Comparison of ENCODE assay signal across 12 cellular contexts in genomic region chr16:87380403-87380802, GRCh38. TPM values are rescaled to one million over a fixed set of nuclear protein-coding genes. Genes with fewer than 3 reads are reported as not detected.
A peak's percentile ranks its signal among the peaks of the same experiment; 100 is the strongest.
DNase-seq lines count a peak whose midpoint lies in the region; ATAC-seq and TF ChIP-seq lines count a peak whose summit lies in the region.
"Had no signal": no experiment of that assay in that cellular context is flagged by ENCODE, and none has a peak within 500 bp of the region (broad histone marks: within the 10 kb centered on the region; RNA-seq: fewer than 3 reads in every experiment).

No MANE protein-coding gene starts in this region.

- no peak for DNase-seq in natural killer cell treated with Interleukin-12 subunit alpha and Interleukin-12 subunit beta and Interleukin-15 and Interleukin-18, amount 100 ng/mL, for 72 hours (ENCODE audit: low spot score)
- DNase-seq in natural killer cell: no peak
- peak; percentile 4 for DNase-seq in activated naive CD8-positive, alpha-beta T cell treated with anti-CD3 and anti-CD28 coated beads, Interleukin-2, amount 10 ng/mL, durations not matched to agents 7 days and 5 days
- no peak for DNase-seq in immature natural killer cell
- DNase-seq in AG20443 (ENCODE audit: low spot score): no peak
- no peak for DNase-seq in amygdala (lab: John Stamatoyannopoulos, UW)
- DNase-seq: DMS153; effector CD8-positive, alpha-beta T cell; NCI-H510A treated with DMSO at 0.1 percent for 48 hours; occipital lobe had no signal

- H3K9me3 ChIP-seq in muscle layer of duodenum (ENCODE audit: control insufficient read depth in 1 of 2, low read length in 2 of 2): no peaks in the 10 kb centered on the region

- no peak for ATAC-seq in natural killer cell treated with Interleukin-12 subunit alpha and Interleukin-12 subunit beta and Interleukin-15 and Interleukin-18, amount 100 ng/mL, for 72 hours
- ATAC-seq in natural killer cell (no peak), GM21576 (IDR thresholded peaks at IDR 0.05; ENCODE audit: unreplicated experiment) (no peak)
- ATAC-seq in activated naive CD8-positive, alpha-beta T cell treated with anti-CD3 and anti-CD28 coated beads, Interleukin-2, amount 10 ng/mL, durations not matched to agents 7 days and 5 days (ENCODE audit: low read depth): no peak

- intact Hi-C loops in natural killer cell (cut with micrococcal nuclease): no loop called here

- peak overlapping the region in 1 of 2 donors; percentile 80 for H3K4me3 ChIP-seq in muscle layer of duodenum (ENCODE audit: low read depth in 1 of 2, low read length in 2 of 2)

- TF ChIP-seq CTCF in natural killer cell (IDR thresholded peaks at IDR 0.05): no peak

- no peaks in the 10 kb centered on the region for H3K9me3 Mint-ChIP-seq in natural killer cell treated with Interleukin-12 subunit alpha and Interleukin-12 subunit beta and Interleukin-15 and Interleukin-18, amount 100 ng/mL, for 72 hours
- H3K9me3 Mint-ChIP-seq in natural killer cell (no peaks in the 10 kb centered on the region), immature natural killer cell (peaks cover 0 to 2% (median 0%) of the 10 kb centered on the region in 6 donors)
- H3K9me3 Mint-ChIP-seq in activated naive CD8-positive, alpha-beta T cell treated with anti-CD3 and anti-CD28 coated beads, Interleukin-2, amount 10 ng/mL, durations not matched to agents 7 days and 5 days: no peaks in the 10 kb centered on the region

- no peaks in the 10 kb centered on the region for H3K27me3 Mint-ChIP-seq in natural killer cell treated with Interleukin-12 subunit alpha and Interleukin-12 subunit beta and Interleukin-15 and Interleukin-18, amount 100 ng/mL, for 72 hours
- no peaks in the 10 kb centered on the region for H3K27me3 Mint-ChIP-seq in natural killer cell (ENCODE audit: low read depth in 2 of 2)
- H3K27me3 Mint-ChIP-seq in activated naive CD8-positive, alpha-beta T cell treated with anti-CD3 and anti-CD28 coated beads, Interleukin-2, amount 10 ng/mL, durations not matched to agents 7 days and 5 days: no peaks in the 10 kb centered on the region
- H3K27me3 Mint-ChIP-seq in immature natural killer cell (ENCODE audit: low read depth in 3 of 3): peaks cover 6 to 23% (median 14%) of the 10 kb centered on the region in 3 donors

- peak overlapping the region; percentile 68 to 76 for H3K27ac Mint-ChIP-seq in natural killer cell treated with Interleukin-12 subunit alpha and Interleukin-12 subunit beta and Interleukin-15 and Interleukin-18, amount 100 ng/mL, for 72 hours
- peak overlapping the region in 1 of 2 donors; percentile 46 for H3K27ac Mint-ChIP-seq in natural killer cell
- peak overlapping the region; percentile 67 for H3K27ac Mint-ChIP-seq in activated naive CD8-positive, alpha-beta T cell treated with anti-CD3 and anti-CD28 coated beads, Interleukin-2, amount 10 ng/mL, durations not matched to agents 7 days and 5 days
- peak overlapping the region in 1 of 6 donors; percentile 81 for H3K27ac Mint-ChIP-seq in immature natural killer cell

- H3K36me3 Mint-ChIP-seq in natural killer cell treated with Interleukin-12 subunit alpha and Interleukin-12 subunit beta and Interleukin-15 and Interleukin-18, amount 100 ng/mL, for 72 hours: no peaks in the 10 kb centered on the region
- H3K36me3 Mint-ChIP-seq in natural killer cell (no peaks in the 10 kb centered on the region), immature natural killer cell (no peaks in the 10 kb centered on the region)
- H3K36me3 Mint-ChIP-seq in activated naive CD8-positive, alpha-beta T cell treated with anti-CD3 and anti-CD28 coated beads, Interleukin-2, amount 10 ng/mL, durations not matched to agents 7 days and 5 days: peaks cover 11% of the 10 kb centered on the region

- H3K27me3 ChIP-seq in muscle layer of duodenum (ENCODE audit: low read depth, low read length): no peaks in the 10 kb centered on the region

- peak overlapping the region; percentile 74 for H3K27ac ChIP-seq in muscle layer of duodenum (ENCODE audit: low read length)

- H3K4me3 Mint-ChIP-seq in natural killer cell treated with Interleukin-12 subunit alpha and Interleukin-12 subunit beta and Interleukin-15 and Interleukin-18, amount 100 ng/mL, for 72 hours: peak overlapping the region; percentile 90
- H3K4me3 Mint-ChIP-seq in natural killer cell (no peak overlapping the region), immature natural killer cell (no peak overlapping the region)
- peak overlapping the region; percentile 93 for H3K4me3 Mint-ChIP-seq in activated naive CD8-positive, alpha-beta T cell treated with anti-CD3 and anti-CD28 coated beads, Interleukin-2, amount 10 ng/mL, durations not matched to agents 7 days and 5 days

- peaks cover 33 to 37% of the 10 kb centered on the region in 2 donors for H3K4me1 Mint-ChIP-seq in natural killer cell treated with Interleukin-12 subunit alpha and Interleukin-12 subunit beta and Interleukin-15 and Interleukin-18, amount 100 ng/mL, for 72 hours (ENCODE audit: low read depth in 2 of 2)
- H3K4me1 Mint-ChIP-seq in natural killer cell: peaks cover 40 to 45% of the 10 kb centered on the region in 2 donors
- H3K4me1 Mint-ChIP-seq in activated naive CD8-positive, alpha-beta T cell treated with anti-CD3 and anti-CD28 coated beads, Interleukin-2, amount 10 ng/mL, durations not matched to agents 7 days and 5 days: peaks cover 37% of the 10 kb centered on the region
- H3K4me1 Mint-ChIP-seq in immature natural killer cell: peaks cover 24 to 35% of the 10 kb centered on the region in 2 donors

- peaks cover 0 to 57% of the 10 kb centered on the region in 2 donors for H3K4me1 ChIP-seq in muscle layer of duodenum (ENCODE audit: control insufficient read depth in 1 of 2, insufficient read depth in 2 of 2, low read length in 2 of 2)

- H3K36me3 ChIP-seq in muscle layer of duodenum (ENCODE audit: control insufficient read depth in 1 of 2, insufficient read depth in 2 of 2, low read length in 2 of 2): no peaks in the 10 kb centered on the region

- POLR2A ChIA-PET in activated naive CD8-positive, alpha-beta T cell treated with anti-CD3 and anti-CD28 coated beads, Interleukin-2, amount 10 ng/mL, durations not matched to agents 7 days and 5 days (lab: Charles Lee): interaction anchor here (1.1 kb wide), 1 partner anchor 63 kb away, joined by 5 read pairs; the partner anchor contains the start of gene C16orf95

RNA-seq across cellular contexts. Expression of gene FBXO31, which starts 3.2 kb away (rescaled TPM):
- 10 to 100 TPM; 30.5 to 36.9 TPM for total RNA-seq in natural killer cell treated with Interleukin-12 subunit alpha and Interleukin-12 subunit beta and Interleukin-15 and Interleukin-18, amount 100 ng/mL, for 72 hours
- total RNA-seq in natural killer cell: 10 to 100 TPM; 32.2 to 47.2 (median 37.6) TPM
- 10 to 100 TPM; 36.6 TPM for total RNA-seq in activated naive CD8-positive, alpha-beta T cell treated with anti-CD3 and anti-CD28 coated beads, Interleukin-2, amount 10 ng/mL, durations not matched to agents 7 days and 5 days
- 10 to 100 TPM; 13.0 to 24.8 (median 14.9) TPM for polyA plus RNA-seq in immature natural killer cell

RNA-seq across cellular contexts. Expression of gene MAP1LC3B, which starts 11.7 kb away (rescaled TPM):
- total RNA-seq in natural killer cell treated with Interleukin-12 subunit alpha and Interleukin-12 subunit beta and Interleukin-15 and Interleukin-18, amount 100 ng/mL, for 72 hours: 10 to 100 TPM; 41.0 to 84.2 TPM
- total RNA-seq in natural killer cell: 100 to 1,000 TPM; 171 to 220 (median 172) TPM
- 10 to 100 TPM; 55.6 to 57.4 TPM for total RNA-seq in activated naive CD8-positive, alpha-beta T cell treated with anti-CD3 and anti-CD28 coated beads, Interleukin-2, amount 10 ng/mL, durations not matched to agents 7 days and 5 days
- polyA plus RNA-seq in immature natural killer cell: 100 to 1,000 TPM; 175 to 297 (median 190) TPM

Comparison
In these comparisons a context has a peak if more than half of its experiments do, and no peak if none do; other contexts are left out.
1. H3K4me3 Mint-ChIP-seq: peak in natural killer cell treated with Interleukin-12 subunit alpha and Interleukin-12 subunit beta and Interleukin-15 and Interleukin-18, amount 100 ng/mL, for 72 hours (single experiment) and activated naive CD8-positive, alpha-beta T cell treated with anti-CD3 and anti-CD28 coated beads, Interleukin-2, amount 10 ng/mL, durations not matched to agents 7 days and 5 days (single experiment); none in natural killer cell (single experiment) and immature natural killer cell (0 of 5).